In genomic region chr4:118756429-118756828, GRCh38 we compare ENCODE assay signal across 2 cellular contexts.
TF ChIP-seq lines count a peak whose summit lies in the region.

No MANE protein-coding gene starts in this region.

TF ChIP-seq in SK-N-SH, 30 proteins besides CTCF, POLR2A, EP300 and RAD21 (continued from another document):
- TF ChIP-seq, protein P1, sequence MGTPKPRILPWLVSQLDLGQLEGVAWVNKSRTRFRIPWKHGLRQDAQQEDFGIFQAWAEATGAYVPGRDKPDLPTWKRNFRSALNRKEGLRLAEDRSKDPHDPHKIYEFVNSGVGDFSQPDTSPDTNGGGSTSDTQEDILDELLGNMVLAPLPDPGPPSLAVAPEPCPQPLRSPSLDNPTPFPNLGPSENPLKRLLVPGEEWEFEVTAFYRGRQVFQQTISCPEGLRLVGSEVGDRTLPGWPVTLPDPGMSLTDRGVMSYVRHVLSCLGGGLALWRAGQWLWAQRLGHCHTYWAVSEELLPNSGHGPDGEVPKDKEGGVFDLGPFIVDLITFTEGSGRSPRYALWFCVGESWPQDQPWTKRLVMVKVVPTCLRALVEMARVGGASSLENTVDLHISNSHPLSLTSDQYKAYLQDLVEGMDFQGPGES (IDR thresholded peaks at IDR 0.05; ENCODE audit: low read depth, low read length): no peak
- TF ChIP-seq MXI1 (IDR thresholded peaks at IDR 0.05; ENCODE audit: low read depth, low read length) (no peak), USF2 (IDR thresholded peaks at IDR 0.05; ENCODE audit: borderline replicate concordance, low read depth, low read length) (no peak), YY1 (IDR thresholded peaks at IDR 0.05; ENCODE audit: low read depth) (no peak), FOSL2 (IDR thresholded peaks at IDR 0.05; ENCODE audit: borderline replicate concordance, low read depth) (no peak), MEF2A (IDR thresholded peaks at IDR 0.05; ENCODE audit: borderline replicate concordance, low read depth) (no peak), SMC3 (IDR thresholded peaks at IDR 0.05; ENCODE audit: low read depth, low read length) (no peak), POLR2AphosphoS5 (IDR thresholded peaks at IDR 0.05; ENCODE audit: low read depth, low read length) (no peak), FOXJ3 (CRISPR knock-in tag; IDR thresholded peaks at IDR 0.05) (no peak), RCOR1 (IDR thresholded peaks at IDR 0.05; ENCODE audit: low read length) (no peak), GABPA (IDR thresholded peaks at IDR 0.05; ENCODE audit: low read depth) (no peak), GATA2 (CRISPR knock-in tag; IDR thresholded peaks at IDR 0.05) (no peak), RXRA (IDR thresholded peaks at IDR 0.05; ENCODE audit: borderline replicate concordance, low read depth) (no peak), JUND (IDR thresholded peaks at IDR 0.05) (no peak), ZBTB33 (IDR thresholded peaks at IDR 0.05; ENCODE audit: borderline replicate concordance, low read depth) (no peak)
TF ChIP-seq in SK-N-SH: peak in this region for 0.

TF ChIP-seq in SK-N-SH treated with all-trans-retinoic acid at 6 μM for 48 hours, 23 proteins besides CTCF, POLR2A, EP300 and RAD21 (continued from another document):
- TF ChIP-seq POU6F1 (CRISPR knock-in tag; IDR thresholded peaks at IDR 0.05; ENCODE audit: borderline replicate concordance, low read depth): no peak
TF ChIP-seq in SK-N-SH treated with all-trans-retinoic acid at 6 μM for 48 hours: peak in this region for 0.
